ENCODE assay signal across 8 cellular contexts in genomic region chr6:30612213-30612612, GRCh38. TPM values are rescaled to one million over a fixed set of nuclear protein-coding genes. Genes with fewer than 3 reads are reported as not detected.
DNase-seq lines count a peak whose midpoint lies in the region; ATAC-seq and TF ChIP-seq lines count a peak whose summit lies in the region.

No MANE protein-coding gene starts in this region.

- TF ChIP-seq EP300 in stomach (IDR thresholded peaks at IDR 0.05) = no peak

- H3K27ac ChIP-seq in stomach = peak overlapping the region in 4 of 5 donors; percentile 93 to 96 (median 95)

- WGBS in stomach, 5 donors = 28 to 71% (median 53%) methylated on average over 1 of the region's 1 CpG

- peaks cover 38 to 74% (median 52%) of the 10 kb centered on the region in 4 donors for H3K4me1 ChIP-seq in stomach

- H3K4me1 Mint-ChIP-seq in activated CD4-positive, alpha-beta memory T cell treated with anti-CD3 and anti-CD28 coated beads for 36 hours (ENCODE audit: low read depth) = peaks cover 67% of the 10 kb centered on the region
- peaks cover 65% of the 10 kb centered on the region for H3K4me1 Mint-ChIP-seq in activated CD4-positive, alpha-beta memory T cell treated with anti-CD3 and anti-CD28 coated beads, Interleukin-2, amount 10 ng/mL, durations not matched to agents 7 days and 5 days

- DNase-seq in activated CD4-positive, alpha-beta memory T cell treated with anti-CD3 and anti-CD28 coated beads for 36 hours = no peak
- DNase-seq in activated CD4-positive, alpha-beta memory T cell treated with anti-CD3 and anti-CD28 coated beads, Interleukin-2, amount 10 ng/mL, durations not matched to agents 7 days and 5 days = no peak
- DNase-seq in SK-MEL-5 (ENCODE audit: low read depth, low spot score) (peak; percentile 47), fibroblast of peridontal ligament (ENCODE audit: extremely low read depth) (peak; percentile 64), stomach (no peak)

- ATAC-seq in GM21528 (IDR thresholded peaks at IDR 0.05; ENCODE audit: low FRiP score, unreplicated experiment) (no peak), GM21737 (IDR thresholded peaks at IDR 0.05; ENCODE audit: unreplicated experiment) (no peak), HG02973 (IDR thresholded peaks at IDR 0.05; ENCODE audit: unreplicated experiment) (no peak)

- peaks cover 36 to 44% (median 37%) of the 10 kb centered on the region in 4 donors for H3K36me3 ChIP-seq in stomach

- no peaks in the 10 kb centered on the region for H3K27me3 ChIP-seq in stomach

- H3K9me3 Mint-ChIP-seq in activated CD4-positive, alpha-beta memory T cell treated with anti-CD3 and anti-CD28 coated beads for 36 hours = no peaks in the 10 kb centered on the region
- no peaks in the 10 kb centered on the region for H3K9me3 Mint-ChIP-seq in activated CD4-positive, alpha-beta memory T cell treated with anti-CD3 and anti-CD28 coated beads, Interleukin-2, amount 10 ng/mL, durations not matched to agents 7 days and 5 days

- no peak overlapping the region for H3K4me3 Mint-ChIP-seq in activated CD4-positive, alpha-beta memory T cell treated with anti-CD3 and anti-CD28 coated beads for 36 hours
- no peak overlapping the region for H3K4me3 Mint-ChIP-seq in activated CD4-positive, alpha-beta memory T cell treated with anti-CD3 and anti-CD28 coated beads, Interleukin-2, amount 10 ng/mL, durations not matched to agents 7 days and 5 days

- intact Hi-C loops in activated CD4-positive, alpha-beta memory T cell treated with anti-CD3 and anti-CD28 coated beads for 36 hours (cut with micrococcal nuclease) = no loop called here
- intact Hi-C loops in stomach (cut with DNase I; ENCODE audit: low total_unique reads) = no loop called here

- H3K9me3 ChIP-seq in stomach = no peaks in the 10 kb centered on the region

- peaks cover 75% of the 10 kb centered on the region for H3K36me3 Mint-ChIP-seq in activated CD4-positive, alpha-beta memory T cell treated with anti-CD3 and anti-CD28 coated beads for 36 hours
- peaks cover 88% of the 10 kb centered on the region for H3K36me3 Mint-ChIP-seq in activated CD4-positive, alpha-beta memory T cell treated with anti-CD3 and anti-CD28 coated beads, Interleukin-2, amount 10 ng/mL, durations not matched to agents 7 days and 5 days (ENCODE audit: low read depth)

- H3K4me3 ChIP-seq in stomach = no peak overlapping the region

- TF ChIP-seq CTCF in stomach (IDR thresholded peaks at IDR 0.05) = peak in 1 of 7 experiments; percentile 16

- POLR2A ChIA-PET in activated CD4-positive, alpha-beta memory T cell treated with anti-CD3 and anti-CD28 coated beads for 36 hours (lab: Charles Lee) = interaction anchor here (0.6 to 3.7 kb wide), 7 partner anchors 13 to 123 kb away, joined by 3 to 35 read pairs (median 7); partner anchors contain the start of genes ABCF1, GNL1, MDC1 and PRR3
- POLR2A ChIA-PET in activated CD4-positive, alpha-beta memory T cell treated with anti-CD3 and anti-CD28 coated beads, Interleukin-2, amount 10 ng/mL, durations not matched to agents 7 days and 5 days (lab: Charles Lee) = interaction anchor here (0.9 to 4.8 kb wide), 10 partner anchors 14 to 130 kb away, joined by 3 to 97 read pairs (median 6); partner anchors contain the start of genes ABCF1, C6orf136, GNL1 and PRR3

- in situ Hi-C loops in SK-MEL-5 (cut with HindIII; ENCODE audit: low pct_unique_long_range_greater_than_20kb, low sequenced_read_pairs) = no loop called here

- CTCF ChIA-PET in activated CD4-positive, alpha-beta memory T cell treated with anti-CD3 and anti-CD28 coated beads for 36 hours (lab: Charles Lee) = interaction anchor here (0.8 to 4.2 kb wide), 10 partner anchors 12 to 130 kb away, joined by 3 to 42 read pairs (median 8); partner anchors contain the start of gene PRR3
- CTCF ChIA-PET in activated CD4-positive, alpha-beta memory T cell treated with anti-CD3 and anti-CD28 coated beads, Interleukin-2, amount 10 ng/mL, durations not matched to agents 7 days and 5 days (lab: Charles Lee) = interaction anchor here (0.7 to 4.2 kb wide), 9 partner anchors 14 to 130 kb away, joined by 3 to 37 read pairs (median 10); no protein-coding TSS in a partner anchor

- TF ChIP-seq POLR2A in stomach (IDR thresholded peaks at IDR 0.05) = no peak

- H3K27me3 Mint-ChIP-seq in activated CD4-positive, alpha-beta memory T cell treated with anti-CD3 and anti-CD28 coated beads for 36 hours = peaks cover 4% of the 10 kb centered on the region
- no peaks in the 10 kb centered on the region for H3K27me3 Mint-ChIP-seq in activated CD4-positive, alpha-beta memory T cell treated with anti-CD3 and anti-CD28 coated beads, Interleukin-2, amount 10 ng/mL, durations not matched to agents 7 days and 5 days

- peak overlapping the region; percentile 62 for H3K27ac Mint-ChIP-seq in activated CD4-positive, alpha-beta memory T cell treated with anti-CD3 and anti-CD28 coated beads for 36 hours
- H3K27ac Mint-ChIP-seq in activated CD4-positive, alpha-beta memory T cell treated with anti-CD3 and anti-CD28 coated beads, Interleukin-2, amount 10 ng/mL, durations not matched to agents 7 days and 5 days = no peak overlapping the region

RNA-seq across cellular contexts. Expression of gene PPP1R10, which starts 4.8 kb away (rescaled TPM):
- total RNA-seq in activated CD4-positive, alpha-beta memory T cell treated with anti-CD3 and anti-CD28 coated beads for 36 hours = 10 to 100 TPM; 64.5 to 67.4 TPM
- total RNA-seq in activated CD4-positive, alpha-beta memory T cell treated with anti-CD3 and anti-CD28 coated beads, Interleukin-2, amount 10 ng/mL, durations not matched to agents 7 days and 5 days = 100 to 1,000 TPM in 1 of 2 experiments, 10 to 100 TPM in 1; 96.1 to 103 TPM
- 52.4 and 54.1 TPM in 2 replicates for total RNA-seq in SK-MEL-5 (2014; rRNA removed; shearing (Covaris generic))
- polyA plus RNA-seq in SK-MEL-5 (2015; cell fraction: cytosol; rRNA removed) = 38.1 and 45.2 TPM in 2 replicates
- polyA plus RNA-seq in SK-MEL-5 (2015; cell fraction: nucleus; rRNA removed) = 58.6 and 82.5 TPM in 2 replicates
- total RNA-seq in stomach = 100 to 1,000 TPM in 2 of 5 donors, 10 to 100 TPM in 3; 27.4 to 164 (median 50.1) TPM
- polyA plus RNA-seq in stomach = 10 to 100 TPM in 2 of 3 donors, 1 to 10 TPM in 1; 9.9 to 20.2 (median 17.7) TPM

RNA-seq across cellular contexts. Expression of gene MRPS18B, which starts 5.4 kb away (rescaled TPM):
- 10 to 100 TPM; 90.9 to 95.3 TPM for total RNA-seq in activated CD4-positive, alpha-beta memory T cell treated with anti-CD3 and anti-CD28 coated beads for 36 hours
- total RNA-seq in activated CD4-positive, alpha-beta memory T cell treated with anti-CD3 and anti-CD28 coated beads, Interleukin-2, amount 10 ng/mL, durations not matched to agents 7 days and 5 days = 10 to 100 TPM; 42.4 to 42.8 TPM
- 126 and 141 TPM in 2 replicates for total RNA-seq in SK-MEL-5 (2014; rRNA removed; shearing (Covaris generic))
- 127 and 133 TPM in 2 replicates for polyA plus RNA-seq in SK-MEL-5 (2015; cell fraction: cytosol; rRNA removed)
- 22.5 and 25.7 TPM in 2 replicates for polyA plus RNA-seq in SK-MEL-5 (2015; cell fraction: nucleus; rRNA removed)
- total RNA-seq in stomach = 10 to 100 TPM in 4 of 5 donors, 1 to 10 TPM in 1; 6.4 to 54.8 (median 28.5) TPM
- polyA plus RNA-seq in stomach = 10 to 100 TPM; 51.3 to 71.2 (median 61.6) TPM

RNA-seq across cellular contexts. Expression of gene ATAT1, which starts 14.5 kb away (rescaled TPM):
- 1 to 10 TPM; 7.6 to 8.7 TPM for total RNA-seq in activated CD4-positive, alpha-beta memory T cell treated with anti-CD3 and anti-CD28 coated beads for 36 hours
- total RNA-seq in activated CD4-positive, alpha-beta memory T cell treated with anti-CD3 and anti-CD28 coated beads, Interleukin-2, amount 10 ng/mL, durations not matched to agents 7 days and 5 days = 1 to 10 TPM; 6.3 to 8.0 TPM
- total RNA-seq in SK-MEL-5 (2014; rRNA removed; shearing (Covaris generic)) = 1.8 and 3.9 TPM in 2 replicates
- 5.1 and 5.2 TPM in 2 replicates for polyA plus RNA-seq in SK-MEL-5 (2015; cell fraction: cytosol; rRNA removed)
- polyA plus RNA-seq in SK-MEL-5 (2015; cell fraction: nucleus; rRNA removed) = 31.3 and 37.0 TPM in 2 replicates
- total RNA-seq in stomach = 10 to 100 TPM in 1 of 5 donors, 1 to 10 TPM in 3, not detected in 1; 3.0 to 11.6 (median 5.2) TPM
- 1 to 10 TPM; 5.3 to 7.5 (median 5.7) TPM for polyA plus RNA-seq in stomach

RNA-seq across cellular contexts. Expression of gene C6orf136, which starts 34.7 kb away (rescaled TPM):
- 10 to 100 TPM; 32.7 to 37.5 TPM for total RNA-seq in activated CD4-positive, alpha-beta memory T cell treated with anti-CD3 and anti-CD28 coated beads for 36 hours
- total RNA-seq in activated CD4-positive, alpha-beta memory T cell treated with anti-CD3 and anti-CD28 coated beads, Interleukin-2, amount 10 ng/mL, durations not matched to agents 7 days and 5 days = 10 to 100 TPM; 21.7 to 24.4 TPM
- 4.5 and 5.2 TPM in 2 replicates for total RNA-seq in SK-MEL-5 (2014; rRNA removed; shearing (Covaris generic))
- 15.2 and 20.5 TPM in 2 replicates for polyA plus RNA-seq in SK-MEL-5 (2015; cell fraction: cytosol; rRNA removed)
- polyA plus RNA-seq in SK-MEL-5 (2015; cell fraction: nucleus; rRNA removed) = 42.1 and 73.6 TPM in 2 replicates
- total RNA-seq in stomach = 100 to 1,000 TPM in 1 of 5 donors, 10 to 100 TPM in 3, 1 to 10 TPM in 1; 7.3 to 126 (median 12.8) TPM
- 10 to 100 TPM; 21.2 to 29.3 (median 25.7) TPM for polyA plus RNA-seq in stomach

RNA-seq across cellular contexts. Expression of gene ABCF1, which starts 41.0 kb away (rescaled TPM):
- 10 to 100 TPM; 87.0 to 87.1 TPM for total RNA-seq in activated CD4-positive, alpha-beta memory T cell treated with anti-CD3 and anti-CD28 coated beads for 36 hours
- total RNA-seq in activated CD4-positive, alpha-beta memory T cell treated with anti-CD3 and anti-CD28 coated beads, Interleukin-2, amount 10 ng/mL, durations not matched to agents 7 days and 5 days = 10 to 100 TPM; 64.3 to 65.2 TPM
- 44.5 and 50.0 TPM in 2 replicates for total RNA-seq in SK-MEL-5 (2014; rRNA removed; shearing (Covaris generic))
- polyA plus RNA-seq in SK-MEL-5 (2015; cell fraction: cytosol; rRNA removed) = 50.5 and 63.7 TPM in 2 replicates
- polyA plus RNA-seq in SK-MEL-5 (2015; cell fraction: nucleus; rRNA removed) = 39.3 and 40.1 TPM in 2 replicates
- 10 to 100 TPM in 4 of 5 donors, 1 to 10 TPM in 1; 7.6 to 32.6 (median 28.3) TPM for total RNA-seq in stomach
- 10 to 100 TPM; 17.1 to 28.0 (median 26.8) TPM for polyA plus RNA-seq in stomach

Comparison
In these comparisons a context has a peak if more than half of its experiments do, and no peak if none do; other contexts are left out.
1. DNase-seq: peak in SK-MEL-5 (single experiment) and fibroblast of peridontal ligament (single experiment); none in activated CD4-positive, alpha-beta memory T cell treated with anti-CD3 and anti-CD28 coated beads for 36 hours (single experiment), activated CD4-positive, alpha-beta memory T cell treated with anti-CD3 and anti-CD28 coated beads, Interleukin-2, amount 10 ng/mL, durations not matched to agents 7 days and 5 days (single experiment) and stomach (single experiment).